ENCODE assay signal across 21 cellular contexts in genomic region chr10:69860290-69860689, GRCh38. TPM values are rescaled to one million over a fixed set of nuclear protein-coding genes. Genes with fewer than 3 reads are reported as not detected.
"Had no signal": no experiment of that assay in that cellular context is flagged by ENCODE, and none has a peak within 500 bp of the region (broad histone marks: within the 10 kb centered on the region; RNA-seq: fewer than 3 reads in every experiment).

No MANE protein-coding gene starts in this region.

- H3K36me3 ChIP-seq: colonic mucosa, esophagus muscularis mucosa, left ventricle myocardium inferior, prostate gland had no signal

- ATAC-seq: activated T-cell treated with anti-CD3 and anti-CD28 coated beads, Interleukin-2, amount 50 U/mL, for 4 hours; natural killer cell had no signal

- H3K4me1 ChIP-seq: prostate gland had no signal

- H3K27ac Mint-ChIP-seq: activated B cell treated with CpG ODN at 0.5 μM for 24 hours; activated naive CD4-positive, alpha-beta T cell treated with anti-CD3 and anti-CD28 coated beads, Interleukin-2, amount 50 U/mL, for 24 hours; mesothelial cell of epicardium; natural killer cell; T-helper 1 cell treated with Interleukin-12 subunit alpha and Interleukin-12 subunit beta and Interleukin-4 antibody, amounts not matched to agents 30 μg/mL and 1 μg/mL, for 36 hours; type B pancreatic cell had no signal

- H3K4me1 Mint-ChIP-seq: activated B cell treated with CpG ODN at 0.5 μM for 24 hours; activated naive CD4-positive, alpha-beta T cell treated with anti-CD3 and anti-CD28 coated beads, Interleukin-2, amount 50 U/mL, for 24 hours had no signal

- DNase-seq: activated B cell treated with CpG ODN at 0.5 μM for 24 hours; activated CD4-positive, alpha-beta T cell treated with anti-CD3 and anti-CD28 coated beads for 4 hours; activated CD8-positive, alpha-beta memory T cell treated with anti-CD3 and anti-CD28 coated beads, Interleukin-2, amount 50 U/mL, for 48 hours; activated T-cell treated with anti-CD3 and anti-CD28 coated beads, Interleukin-2, amount 50 U/mL, for 4 hours; colonic mucosa; hippocampal formation; kidney glomerular epithelial cell; left ventricle myocardium inferior; natural killer cell; stimulated activated CD4-positive, alpha-beta T cell treated with anti-CD3 and anti-CD28 coated beads, Interleukin-2, amount 100 ng/mL, for 48 hours; stimulated activated CD8-positive, alpha-beta memory T cell treated with anti-CD3 and anti-CD28 coated beads, Interleukin-4, amount 100 ng/mL, for 48 hours; stimulated activated naive CD4-positive, alpha-beta T cell; T1000; testis had no signal

- H3K27me3 ChIP-seq: colonic mucosa, esophagus muscularis mucosa, testis had no signal

- H3K9me3 ChIP-seq: colonic mucosa, esophagus muscularis mucosa, left ventricle myocardium inferior, prostate gland, testis had no signal

- H3K9me3 Mint-ChIP-seq: activated B cell treated with CpG ODN at 0.5 μM for 24 hours; activated naive CD4-positive, alpha-beta T cell treated with anti-CD3 and anti-CD28 coated beads, Interleukin-2, amount 50 U/mL, for 24 hours; activated T-cell treated with anti-CD3 and anti-CD28 coated beads, Interleukin-2, amount 50 U/mL, for 4 hours; mesothelial cell of epicardium; natural killer cell; T-helper 1 cell treated with Interleukin-12 subunit alpha and Interleukin-12 subunit beta and Interleukin-4 antibody, amounts not matched to agents 30 μg/mL and 1 μg/mL, for 36 hours; type B pancreatic cell had no signal

- H3K27ac ChIP-seq: colonic mucosa, esophagus muscularis mucosa, left ventricle myocardium inferior, prostate gland, testis had no signal

- H3K4me3 ChIP-seq: colonic mucosa, esophagus muscularis mucosa, left ventricle myocardium inferior, prostate gland, testis had no signal

- H3K27me3 Mint-ChIP-seq: activated naive CD4-positive, alpha-beta T cell treated with anti-CD3 and anti-CD28 coated beads, Interleukin-2, amount 50 U/mL, for 24 hours had no signal

- H3K4me3 Mint-ChIP-seq: activated B cell treated with CpG ODN at 0.5 μM for 24 hours; activated naive CD4-positive, alpha-beta T cell treated with anti-CD3 and anti-CD28 coated beads, Interleukin-2, amount 50 U/mL, for 24 hours; activated T-cell treated with anti-CD3 and anti-CD28 coated beads, Interleukin-2, amount 50 U/mL, for 4 hours; mesothelial cell of epicardium; natural killer cell; T-helper 1 cell treated with Interleukin-12 subunit alpha and Interleukin-12 subunit beta and Interleukin-4 antibody, amounts not matched to agents 30 μg/mL and 1 μg/mL, for 36 hours; type B pancreatic cell had no signal

- H3K36me3 Mint-ChIP-seq: activated naive CD4-positive, alpha-beta T cell treated with anti-CD3 and anti-CD28 coated beads, Interleukin-2, amount 50 U/mL, for 24 hours; mesothelial cell of epicardium; natural killer cell; type B pancreatic cell had no signal

RNA-seq across cellular contexts. Expression of gene COL13A1, which starts 58.6 kb away (rescaled TPM):
- total RNA-seq: activated B cell treated with CpG ODN at 0.5 μM for 24 hours; activated CD8-positive, alpha-beta memory T cell treated with anti-CD3 and anti-CD28 coated beads for 36 hours; activated T-cell treated with anti-CD3 and anti-CD28 coated beads, Interleukin-2, amount 50 U/mL, for 4 hours had no signal
